Comparison of ENCODE assay signal across 23 cellular contexts in genomic region chr20:37789408-37789807, GRCh38.
DNase-seq lines count a peak whose midpoint lies in the region; ATAC-seq and TF ChIP-seq lines count a peak whose summit lies in the region.
"Had no signal": no experiment of that assay in that cellular context is flagged by ENCODE, and none has a peak within 500 bp of the region (broad histone marks: within the 10 kb centered on the region; RNA-seq: fewer than 3 reads in every experiment).

No MANE protein-coding gene starts in this region.

- DNase-seq in left ventricle myocardium inferior (no peak), Right ventricle myocardium inferior (ENCODE audit: missing footprints) (no peak), MV-4-11 (lab: John Stamatoyannopoulos, UW) (peak; percentile 46), memory B cell (ENCODE audit: low spot score in 2 of 2) (no peak), GF-D8 (lab: John Stamatoyannopoulos, UW) (no peak), endothelial cell (ENCODE audit: low spot score) (no peak), glomerular visceral epithelial cell (ENCODE audit: extremely low spot score) (no peak)
- DNase-seq: activated CD8-positive, alpha-beta memory T cell treated with anti-CD3 and anti-CD28 coated beads, Interleukin-2, amount 10 ng/mL, durations not matched to agents 7 days and 5 days; activated naive CD4-positive, alpha-beta T cell; activated T-cell treated with anti-CD3 and anti-CD28 coated beads, Interleukin-2, amount 50 U/mL, for 48 hours; DMS53; hippocampal formation; left cardiac atrium; naive thymus-derived CD8-positive, alpha-beta T cell; NCI-H2029 treated with DMSO at 0.1 percent for 48 hours; NCI-H774; PC-9; Right ventricle myocardium superior; stomach; thyroid gland had no signal

- ATAC-seq in Right ventricle myocardium inferior (no peak), memory B cell (ENCODE audit: low read depth) (peak; percentile 88), HG02840 (IDR thresholded peaks at IDR 0.05; ENCODE audit: low FRiP score, unreplicated experiment) (no peak)
- ATAC-seq: activated CD8-positive, alpha-beta memory T cell treated with anti-CD3 and anti-CD28 coated beads, Interleukin-2, amount 10 ng/mL, durations not matched to agents 7 days and 5 days; gastroesophageal sphincter; left cardiac atrium; naive thymus-derived CD8-positive, alpha-beta T cell had no signal

- peaks cover 48% of the 10 kb centered on the region for H3K36me3 Mint-ChIP-seq in memory B cell
- peaks cover 28% of the 10 kb centered on the region for H3K36me3 Mint-ChIP-seq in endothelial cell (ENCODE audit: low read depth, unreplicated experiment)

- H3K27me3 ChIP-seq in left ventricle myocardium inferior (ENCODE audit: low read depth) = no peaks in the 10 kb centered on the region
- H3K27me3 ChIP-seq: gastroesophageal sphincter, stomach, thyroid gland, vagina had no signal

- peaks cover 10% of the 10 kb centered on the region for H3K4me1 ChIP-seq in left ventricle myocardium inferior
- H3K4me1 ChIP-seq: gastroesophageal sphincter, stomach, thyroid gland, vagina had no signal

- no peak overlapping the region for H3K4me3 ChIP-seq in left ventricle myocardium inferior
- H3K4me3 ChIP-seq: gastroesophageal sphincter, PC-9, stomach, thyroid gland, vagina had no signal

- H3K4me1 Mint-ChIP-seq in memory B cell (peaks cover 25% of the 10 kb centered on the region), endothelial cell (ENCODE audit: unreplicated experiment) (no peaks in the 10 kb centered on the region)
- H3K4me1 Mint-ChIP-seq: activated CD8-positive, alpha-beta memory T cell treated with anti-CD3 and anti-CD28 coated beads, Interleukin-2, amount 10 ng/mL, durations not matched to agents 7 days and 5 days had no signal

- H3K27ac Mint-ChIP-seq in memory B cell (peak overlapping the region; percentile 54), endothelial cell (ENCODE audit: unreplicated experiment) (no peak overlapping the region)
- H3K27ac Mint-ChIP-seq: activated CD8-positive, alpha-beta memory T cell treated with anti-CD3 and anti-CD28 coated beads, Interleukin-2, amount 10 ng/mL, durations not matched to agents 7 days and 5 days had no signal

- peaks cover 20% of the 10 kb centered on the region for H3K9me3 ChIP-seq in left ventricle myocardium inferior (replicated peaks)
- H3K9me3 ChIP-seq: gastroesophageal sphincter, stomach, thyroid gland, vagina had no signal

- H3K27me3 Mint-ChIP-seq in memory B cell (no peaks in the 10 kb centered on the region), endothelial cell (ENCODE audit: unreplicated experiment) (no peaks in the 10 kb centered on the region)
- H3K27me3 Mint-ChIP-seq: activated CD8-positive, alpha-beta memory T cell treated with anti-CD3 and anti-CD28 coated beads, Interleukin-2, amount 10 ng/mL, durations not matched to agents 7 days and 5 days; naive thymus-derived CD8-positive, alpha-beta T cell had no signal

- TF ChIP-seq CTCF in left ventricle myocardium inferior (IDR thresholded peaks at IDR 0.05; ENCODE audit: borderline replicate concordance) (no peak), endothelial cell (IDR thresholded peaks at IDR 0.05; ENCODE audit: unreplicated experiment) (no peak)

- H3K4me3 Mint-ChIP-seq in memory B cell (peak overlapping the region; percentile 4), endothelial cell (ENCODE audit: unreplicated experiment) (no peak overlapping the region)
- H3K4me3 Mint-ChIP-seq: activated CD8-positive, alpha-beta memory T cell treated with anti-CD3 and anti-CD28 coated beads, Interleukin-2, amount 10 ng/mL, durations not matched to agents 7 days and 5 days; naive thymus-derived CD8-positive, alpha-beta T cell had no signal

- H3K27ac ChIP-seq in left ventricle myocardium inferior (replicated peaks) = peak overlapping the region; percentile 2
- H3K27ac ChIP-seq: gastroesophageal sphincter, PC-9, stomach, thyroid gland, vagina had no signal

- H3K9me3 Mint-ChIP-seq in memory B cell = peaks cover 2% of the 10 kb centered on the region
- no peaks in the 10 kb centered on the region for H3K9me3 Mint-ChIP-seq in endothelial cell (ENCODE audit: unreplicated experiment)

- peaks cover 64% of the 10 kb centered on the region for H3K36me3 ChIP-seq in left ventricle myocardium inferior

- intact Hi-C loops in left ventricle myocardium inferior (cut with micrococcal nuclease) (no loop called here), Right ventricle myocardium inferior (cut with DNase I) (no loop called here)
